Comparison of ENCODE assay signal across 8 cellular contexts in the genomic region with DNA sequence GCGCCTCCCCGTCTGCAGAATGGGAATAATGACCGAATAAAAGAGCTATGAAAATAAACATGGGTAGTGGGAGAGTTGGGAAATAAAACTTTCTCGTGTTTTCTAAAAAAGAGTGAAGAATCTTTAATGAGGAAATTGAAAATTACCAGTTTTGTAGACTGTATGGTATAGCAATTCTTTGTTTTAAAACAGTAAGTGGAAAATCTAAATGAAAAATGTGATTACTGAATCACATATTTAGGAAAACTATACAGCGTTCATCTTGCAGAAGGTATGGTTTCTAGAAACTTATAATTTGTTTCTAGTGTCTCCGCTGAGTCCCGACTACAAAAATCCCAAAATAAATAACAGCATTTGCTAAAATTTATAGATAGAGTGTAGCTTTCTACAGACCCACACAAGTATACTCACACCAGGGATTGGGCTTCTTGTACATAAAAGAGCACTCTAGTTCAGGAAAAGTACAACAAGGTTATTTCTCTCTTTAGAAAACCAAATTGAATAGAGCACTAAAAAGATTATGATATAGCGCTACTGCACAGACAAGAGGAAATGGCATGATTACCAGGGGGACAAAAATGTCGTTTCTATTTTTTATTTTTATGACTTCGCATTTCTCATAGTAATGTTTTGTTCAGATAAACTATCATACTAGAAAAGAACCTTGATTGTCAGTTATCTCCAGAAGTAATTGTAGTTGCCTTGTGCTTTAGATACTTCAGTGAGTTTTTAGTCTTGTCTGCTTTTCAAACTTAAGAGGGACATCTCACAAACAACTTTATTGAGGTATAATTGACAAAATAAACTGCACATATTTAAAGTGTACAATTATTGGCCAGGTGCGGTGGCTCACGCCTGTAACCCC. TPM values are rescaled to one million over a fixed set of nuclear protein-coding genes. Genes with fewer than 3 reads are reported as not detected.
DNase-seq lines count a peak whose midpoint lies in the region; ATAC-seq and TF ChIP-seq lines count a peak whose summit lies in the region.

No MANE protein-coding gene starts in this region.

- no peaks in the 10 kb centered on the region for H3K27me3 ChIP-seq in body of pancreas
- no peaks in the 10 kb centered on the region for H3K27me3 ChIP-seq in aorta (ENCODE audit: control insufficient read depth in 1 of 2, insufficient read depth in 2 of 2, low read length in 1 of 2)

- peak overlapping the region; percentile 98 for H3K27ac Mint-ChIP-seq in stimulated activated naive CD8-positive, alpha-beta T cell treated with anti-CD3 and anti-CD28 coated beads, Interleukin-15, Interleukin-2, amounts not matched to agents 100 ng/mL and 50 ng/mL, for 24 hours
- H3K27ac Mint-ChIP-seq in memory B cell, result peak overlapping the region; percentile 98

- H3K27ac ChIP-seq in body of pancreas (peak overlapping the region; percentile 86 to 99 (median 96)), aorta (ENCODE audit: low read depth in 1 of 2, low read length in 2 of 2) (peak overlapping the region in 1 of 2 donors; percentile 71)

- no peak for TF ChIP-seq POLR2A in body of pancreas (IDR thresholded peaks at IDR 0.05)

- no peak for TF ChIP-seq CTCF in body of pancreas (IDR thresholded peaks at IDR 0.05)

- H3K36me3 ChIP-seq in body of pancreas (replicated peaks in 1 of 2; ENCODE audit: insufficient read depth in 1 of 2, low read depth in 2 of 2) (no peaks in the 10 kb centered on the region), aorta (ENCODE audit: control insufficient read depth in 1 of 2, insufficient read depth in 2 of 2, low read length in 1 of 2) (no peaks in the 10 kb centered on the region)

- DNase-seq in stimulated activated naive CD8-positive, alpha-beta T cell treated with anti-CD3 and anti-CD28 coated beads, Interleukin-15, Interleukin-2, amounts not matched to agents 100 U/mL and 50 U/mL, for 24 hours, result no peak
- DNase-seq in body of pancreas, result no peak
- DNase-seq in memory B cell (ENCODE audit: low spot score in 2 of 2), result no peak
- no peak for DNase-seq in aorta
- DNase-seq in NCI-H1092 (lab: John Stamatoyannopoulos, UW), result no peak

- WGBS in body of pancreas, 2 donors, result 21% methylated on average over 12 of the region's 12 CpGs
- WGBS in aorta, 2 donors, result 31 to 33% methylated on average over 12 of the region's 12 CpGs

- no peaks in the 10 kb centered on the region for H3K27me3 Mint-ChIP-seq in stimulated activated naive CD8-positive, alpha-beta T cell treated with anti-CD3 and anti-CD28 coated beads, Interleukin-15, Interleukin-2, amounts not matched to agents 100 ng/mL and 50 ng/mL, for 24 hours
- H3K27me3 Mint-ChIP-seq in memory B cell, result no peaks in the 10 kb centered on the region

- H3K4me1 ChIP-seq in body of pancreas (peaks cover 25% of the 10 kb centered on the region), aorta (ENCODE audit: control insufficient read depth in 1 of 2, insufficient read depth in 2 of 2, low read length in 2 of 2) (peaks cover 0 to 5% of the 10 kb centered on the region in 2 donors)

- peaks cover 52% of the 10 kb centered on the region for H3K4me1 Mint-ChIP-seq in stimulated activated naive CD8-positive, alpha-beta T cell treated with anti-CD3 and anti-CD28 coated beads, Interleukin-15, Interleukin-2, amounts not matched to agents 100 ng/mL and 50 ng/mL, for 24 hours (ENCODE audit: low read depth)
- H3K4me1 Mint-ChIP-seq in memory B cell, result peaks cover 23% of the 10 kb centered on the region

- H3K4me3 Mint-ChIP-seq in stimulated activated naive CD8-positive, alpha-beta T cell treated with anti-CD3 and anti-CD28 coated beads, Interleukin-15, Interleukin-2, amounts not matched to agents 100 ng/mL and 50 ng/mL, for 24 hours, result peak overlapping the region; percentile 96
- H3K4me3 Mint-ChIP-seq in memory B cell, result peak overlapping the region; percentile 94

- H3K9me3 Mint-ChIP-seq in stimulated activated naive CD8-positive, alpha-beta T cell treated with anti-CD3 and anti-CD28 coated beads, Interleukin-15, Interleukin-2, amounts not matched to agents 100 ng/mL and 50 ng/mL, for 24 hours, result no peaks in the 10 kb centered on the region
- H3K9me3 Mint-ChIP-seq in memory B cell, result no peaks in the 10 kb centered on the region

- H3K4me3 ChIP-seq in body of pancreas (peak overlapping the region in 1 of 2 donors; percentile 98), aorta (ENCODE audit: low read length in 2 of 2) (peak overlapping the region; percentile 96 to 97)

- intact Hi-C loops in body of pancreas (cut with DNase I), result loop anchor here (10.0 kb wide), 1 partner anchor 253 kb away; no protein-coding TSS in a partner anchor
- intact Hi-C loops in aorta (cut with DNase I), result loop anchor here (5.0 to 10.0 kb wide), 4 partner anchors 101 to 271 kb away; partner anchors contain the start of genes DCAF17 (in 1 of the 2) and METTL8 (in 1 of the 2)

- H3K36me3 Mint-ChIP-seq in stimulated activated naive CD8-positive, alpha-beta T cell treated with anti-CD3 and anti-CD28 coated beads, Interleukin-15, Interleukin-2, amounts not matched to agents 100 ng/mL and 50 ng/mL, for 24 hours (ENCODE audit: low read depth), result no peaks in the 10 kb centered on the region
- H3K36me3 Mint-ChIP-seq in memory B cell, result peaks cover 4% of the 10 kb centered on the region

- no peak for ATAC-seq in stimulated activated naive CD8-positive, alpha-beta T cell treated with anti-CD3 and anti-CD28 coated beads, Interleukin-15, Interleukin-2, amounts not matched to agents 100 U/mL and 50 U/mL, for 24 hours
- no peak for ATAC-seq in body of pancreas
- no peak for ATAC-seq in memory B cell (ENCODE audit: low read depth)
- ATAC-seq in aorta (ENCODE audit: low FRiP score), result no peak
- ATAC-seq in GM19463 (IDR thresholded peaks at IDR 0.05; ENCODE audit: unreplicated experiment), result no peak
- no peak for ATAC-seq in GM18858 (IDR thresholded peaks at IDR 0.05; ENCODE audit: unreplicated experiment)

- H3K9me3 ChIP-seq in body of pancreas (no peaks in the 10 kb centered on the region), aorta (ENCODE audit: control insufficient read depth, low read length) (no peaks in the 10 kb centered on the region)

RNA-seq across cellular contexts. Expression of gene TLK1, which starts 1.0 kb away (rescaled TPM):
- 10 to 100 TPM; 31.9 to 48.1 TPM for total RNA-seq in body of pancreas
- 10 to 100 TPM; 53.7 to 61.8 TPM for total RNA-seq in aorta
- 10 to 100 TPM; 12.3 to 15.2 TPM for polyA plus RNA-seq in aorta
